In genomic region chr6:161410736-161411135, GRCh38 we compare ENCODE assay signal across 17 cellular contexts.
A peak's percentile ranks its signal among the peaks of the same experiment; 100 is the strongest.
DNase-seq lines count a peak whose midpoint lies in the region; ATAC-seq and TF ChIP-seq lines count a peak whose summit lies in the region.
"Had no signal": no experiment of that assay in that cellular context is flagged by ENCODE, and none has a peak within 500 bp of the region (broad histone marks: within the 10 kb centered on the region; RNA-seq: fewer than 3 reads in every experiment).

No MANE protein-coding gene starts in this region.

- H3K9me3 ChIP-seq in Karpas-422 (ENCODE audit: low read length) (no peaks in the 10 kb centered on the region; the same call in 1 of the 2 replicates), right lobe of liver (no peaks in the 10 kb centered on the region)
- H3K9me3 ChIP-seq: BE2C had no signal

- peak; percentile 37 for ATAC-seq in esophagus mucosa
- no peak for ATAC-seq in right lobe of liver

- H3K27me3 ChIP-seq in Karpas-422 (ENCODE audit: low read length): no peaks in the 10 kb centered on the region
- H3K27me3 ChIP-seq in right lobe of liver: no peaks in the 10 kb centered on the region
- H3K27me3 ChIP-seq: BE2C had no signal

- CTCF ChIA-PET in RWPE1 (lab: Yijun Ruan, JAX): no interaction called here

- H3K4me3 ChIP-seq in Karpas-422 (ENCODE audit: low read length): no peak overlapping the region
- H3K4me3 ChIP-seq in right lobe of liver: no peak overlapping the region
- H3K4me3 ChIP-seq: GM23338 had no signal

- H3K4me2 ChIP-seq in Karpas-422 (ENCODE audit: low read depth, low read length, poor library complexity, severe bottlenecking): no peak overlapping the region
- H3K4me2 ChIP-seq: GM23338 had no signal

- H3K9me3 Mint-ChIP-seq in osteocyte (ENCODE audit: unreplicated experiment) (no peaks in the 10 kb centered on the region), type B pancreatic cell (no peaks in the 10 kb centered on the region)
- H3K9me3 Mint-ChIP-seq in activated T-helper 2 cell treated with anti-CD3 and anti-CD28 coated beads, Interferon-gamma antibody, Interleukin-2, Interleukin-4, amounts not matched to agents 10 μg/mL and 5 μg/mL and 100 μg/mL, durations not matched to agents 14 hours and 24 hours and 36 hours: no peaks in the 10 kb centered on the region
- H3K9me3 Mint-ChIP-seq: GM23338 had no signal

- intact Hi-C loops in activated T-helper 2 cell treated with anti-CD3 and anti-CD28 coated beads, Interferon-gamma antibody, Interleukin-2, Interleukin-4, amounts not matched to agents 10 μg/mL and 5 μg/mL and 100 μg/mL, durations not matched to agents 14 hours and 24 hours and 36 hours (cut with micrococcal nuclease): no loop called here
- intact Hi-C loops in right lobe of liver (cut with DNase I): loop anchor here in 1 of 2 donors (10.0 kb wide), 1 partner anchor 284 kb away; no protein-coding TSS in a partner anchor

- no peak overlapping the region for H3K9ac ChIP-seq in Karpas-422 (ENCODE audit: low read length)

- WGBS in right lobe of liver (ENCODE audit: insufficient coverage, low coverage, low lambda C conversion rate, missing lambda C conversion rate): 83% methylated on average over 5 of the region's 6 CpGs

- no peaks in the 10 kb centered on the region for H3K4me1 ChIP-seq in Karpas-422 (ENCODE audit: low read length)
- H3K4me1 ChIP-seq in right lobe of liver: no peaks in the 10 kb centered on the region

- POLR2A ChIA-PET in RWPE1 (lab: Yijun Ruan, JAX; ENCODE audit: low non-redundant PET): no interaction called here

- H3K27ac ChIP-seq in Karpas-422 (ENCODE audit: low read length) (no peak overlapping the region), RWPE1 (peak overlapping the region; percentile 40), right lobe of liver (no peak overlapping the region)

- no peaks in the 10 kb centered on the region for H4K20me1 ChIP-seq in Karpas-422 (ENCODE audit: insufficient read depth, low read depth, low read length)

- H3K27me3 Mint-ChIP-seq in osteocyte (ENCODE audit: unreplicated experiment) (no peaks in the 10 kb centered on the region), type B pancreatic cell (peaks cover 12% of the 10 kb centered on the region)
- peaks cover 4% of the 10 kb centered on the region for H3K27me3 Mint-ChIP-seq in activated T-helper 2 cell treated with anti-CD3 and anti-CD28 coated beads, Interferon-gamma antibody, Interleukin-2, Interleukin-4, amounts not matched to agents 10 μg/mL and 5 μg/mL and 100 μg/mL, durations not matched to agents 14 hours and 24 hours and 36 hours (ENCODE audit: low read depth)
- H3K27me3 Mint-ChIP-seq: CD4-positive, CD25-positive, alpha-beta regulatory T cell had no signal

- H3K36me3 ChIP-seq in Karpas-422 (ENCODE audit: insufficient read depth, low read length) (no peaks in the 10 kb centered on the region), right lobe of liver (no peaks in the 10 kb centered on the region)
- H3K36me3 ChIP-seq: BE2C had no signal

- DNase-seq in Karpas-422 (peak; percentile 15), RWPE1 (ENCODE audit: low spot score) (no peak), osteocyte (ENCODE audit: extremely low spot score, unreplicated experiment) (no peak), right lobe of liver (no peak), type B pancreatic cell (ENCODE audit: extremely low spot score, unreplicated experiment) (no peak)
- DNase-seq in activated T-helper 2 cell treated with anti-CD3 and anti-CD28 coated beads, Interferon-gamma antibody, Interleukin-2, Interleukin-4, amounts not matched to agents 10 μg/mL and 5 μg/mL and 100 μg/mL, durations not matched to agents 14 hours and 24 hours and 36 hours (ENCODE audit: low spot score): no peak
- DNase-seq: BE2C; C1 segment of cervical spinal cord; CD4-positive, CD25-positive, alpha-beta regulatory T cell; CD8-positive, alpha-beta memory T cell; COR-L47; DMS 273 treated with DMSO at 0.1 percent for 48 hours; DMS79; GDM1; HCEC 1CT had no signal

- no peak for TF ChIP-seq CTCF in RWPE1 (conservative IDR thresholded peaks at IDR 0.05; ENCODE audit: low read depth)
- TF ChIP-seq CTCF in osteocyte (IDR thresholded peaks at IDR 0.05): no peak
- TF ChIP-seq CTCF in right lobe of liver (IDR thresholded peaks at IDR 0.05): no peak
- no peak for TF ChIP-seq CTCF in type B pancreatic cell (conservative IDR thresholded peaks at IDR 0.05)

- H3K79me2 ChIP-seq in Karpas-422 (ENCODE audit: low read length): no peaks in the 10 kb centered on the region

- H2AFZ ChIP-seq in Karpas-422 (ENCODE audit: low read length): no peak overlapping the region
- H2AFZ ChIP-seq: GM23338 had no signal

- no peaks in the 10 kb centered on the region for H3K36me3 Mint-ChIP-seq in osteocyte (ENCODE audit: unreplicated experiment)
- no peaks in the 10 kb centered on the region for H3K36me3 Mint-ChIP-seq in activated T-helper 2 cell treated with anti-CD3 and anti-CD28 coated beads, Interferon-gamma antibody, Interleukin-2, Interleukin-4, amounts not matched to agents 10 μg/mL and 5 μg/mL and 100 μg/mL, durations not matched to agents 14 hours and 24 hours and 36 hours (ENCODE audit: low read depth)
- H3K36me3 Mint-ChIP-seq in type B pancreatic cell: no peaks in the 10 kb centered on the region
- H3K36me3 Mint-ChIP-seq: CD4-positive, CD25-positive, alpha-beta regulatory T cell; CD8-positive, alpha-beta memory T cell had no signal

- H3K4me1 Mint-ChIP-seq in osteocyte (ENCODE audit: unreplicated experiment): peaks cover 31% of the 10 kb centered on the region
- no peaks in the 10 kb centered on the region for H3K4me1 Mint-ChIP-seq in activated T-helper 2 cell treated with anti-CD3 and anti-CD28 coated beads, Interferon-gamma antibody, Interleukin-2, Interleukin-4, amounts not matched to agents 10 μg/mL and 5 μg/mL and 100 μg/mL, durations not matched to agents 14 hours and 24 hours and 36 hours (ENCODE audit: low read depth)
- H3K4me1 Mint-ChIP-seq in type B pancreatic cell (ENCODE audit: unreplicated experiment): peaks cover 28% of the 10 kb centered on the region
- H3K4me1 Mint-ChIP-seq: CD4-positive, CD25-positive, alpha-beta regulatory T cell; CD8-positive, alpha-beta memory T cell had no signal

- H3K27ac Mint-ChIP-seq in osteocyte (ENCODE audit: unreplicated experiment) (peak overlapping the region; percentile 55), type B pancreatic cell (no peak overlapping the region)
- no peak overlapping the region for H3K27ac Mint-ChIP-seq in activated T-helper 2 cell treated with anti-CD3 and anti-CD28 coated beads, Interferon-gamma antibody, Interleukin-2, Interleukin-4, amounts not matched to agents 10 μg/mL and 5 μg/mL and 100 μg/mL, durations not matched to agents 14 hours and 24 hours and 36 hours
- H3K27ac Mint-ChIP-seq: CD4-positive, CD25-positive, alpha-beta regulatory T cell; CD8-positive, alpha-beta memory T cell; GM23338 had no signal

- TF ChIP-seq POLR2A in right lobe of liver (IDR thresholded peaks at IDR 0.05): no peak

- H3K4me3 Mint-ChIP-seq in osteocyte (ENCODE audit: unreplicated experiment) (no peak overlapping the region), type B pancreatic cell (no peak overlapping the region)
- no peak overlapping the region for H3K4me3 Mint-ChIP-seq in activated T-helper 2 cell treated with anti-CD3 and anti-CD28 coated beads, Interferon-gamma antibody, Interleukin-2, Interleukin-4, amounts not matched to agents 10 μg/mL and 5 μg/mL and 100 μg/mL, durations not matched to agents 14 hours and 24 hours and 36 hours (ENCODE audit: low read depth)
- H3K4me3 Mint-ChIP-seq: CD4-positive, CD25-positive, alpha-beta regulatory T cell; CD8-positive, alpha-beta memory T cell; GM23338 had no signal

- no peaks in the 10 kb centered on the region for H3K9me2 ChIP-seq in Karpas-422 (replicated peaks; ENCODE audit: insufficient read depth, low read length)
